ENCODE assay signal across 8 cellular contexts in the genomic region with DNA sequence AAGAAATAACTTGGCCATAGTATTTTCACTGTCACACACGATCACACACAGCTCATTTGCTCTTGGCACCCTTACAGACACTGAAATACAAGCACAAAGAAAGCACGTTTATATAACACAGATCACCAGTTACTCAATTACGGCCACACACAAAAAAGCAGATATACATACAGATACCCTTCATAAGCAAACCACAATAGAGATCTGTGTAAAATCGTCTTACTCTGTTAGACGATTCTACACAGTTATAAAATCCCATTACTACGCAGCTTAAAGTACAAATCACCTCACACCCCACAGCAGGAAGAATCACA. TPM values are rescaled to one million over a fixed set of nuclear protein-coding genes. Genes with fewer than 3 reads are reported as not detected.
A peak's percentile ranks its signal among the peaks of the same experiment; 100 is the strongest.
DNase-seq lines count a peak whose midpoint lies in the region; ATAC-seq and TF ChIP-seq lines count a peak whose summit lies in the region.

No MANE protein-coding gene starts in this region.

- H3K9me3 ChIP-seq in cardiac muscle cell (ENCODE audit: low read depth), result no peaks in the 10 kb centered on the region

- peaks cover 0 to 2% (median 0%) of the 10 kb centered on the region in 3 donors for H3K27me3 Mint-ChIP-seq in immature natural killer cell (ENCODE audit: low read depth in 3 of 3)

- intact Hi-C loops in Right ventricle myocardium inferior (cut with DNase I), result loop anchor here (5.0 to 10.0 kb wide), 3 partner anchors 70 to 163 kb away; a partner anchor contains a TSS

- H3K9me3 Mint-ChIP-seq in activated naive CD4-positive, alpha-beta T cell treated with anti-CD3 and anti-CD28 coated beads, Interleukin-2, amount 50 U/mL, for 72 hours, result peaks cover 9 to 12% of the 10 kb centered on the region in 2 donors
- peaks cover 4 to 8% (median 8%) of the 10 kb centered on the region in 6 donors for H3K9me3 Mint-ChIP-seq in immature natural killer cell

- H3K36me3 ChIP-seq in cardiac muscle cell, result no peaks in the 10 kb centered on the region

- H3K27ac ChIP-seq in cardiac muscle cell (peak overlapping the region; percentile 74), substantia nigra (ENCODE audit: low read depth, low read length, poor library complexity, severe bottlenecking) (peak overlapping the region; percentile 81)

- H3K4me3 ChIP-seq in cardiac muscle cell, result peak overlapping the region; percentile 82

- peaks cover 27 to 51% of the 10 kb centered on the region in 2 donors for H3K4me1 Mint-ChIP-seq in immature natural killer cell

- H3K36me3 Mint-ChIP-seq in activated naive CD4-positive, alpha-beta T cell treated with anti-CD3 and anti-CD28 coated beads, Interleukin-2, amount 50 U/mL, for 72 hours, result peaks cover 28 to 58% of the 10 kb centered on the region in 2 donors
- peaks cover 4 to 19% (median 12%) of the 10 kb centered on the region in 3 donors for H3K36me3 Mint-ChIP-seq in immature natural killer cell

- no peak for TF ChIP-seq CTCF in cardiac muscle cell (IDR thresholded peaks at IDR 0.05; ENCODE audit: low read depth, low read length)

- H3K27ac Mint-ChIP-seq in activated naive CD4-positive, alpha-beta T cell treated with anti-CD3 and anti-CD28 coated beads, Interleukin-2, amount 50 U/mL, for 72 hours, result peak overlapping the region; percentile 92 to 98
- H3K27ac Mint-ChIP-seq in immature natural killer cell, result peak overlapping the region; percentile 90 to 97 (median 94)

- DNase-seq in cardiac muscle cell (ENCODE audit: low read depth in 1 of 2, low spot score in 1 of 2) (no peak), Right ventricle myocardium inferior (ENCODE audit: missing footprints) (no peak), immature natural killer cell (no peak), substantia nigra (lab: John Stamatoyannopoulos, UW) (peak in 1 of 49 donors; percentile 11), occipital lobe (lab: John Stamatoyannopoulos, UW) (no peak), KBM-7 (no peak)
- no peak for DNase-seq in activated naive CD4-positive, alpha-beta T cell treated with anti-CD3 and anti-CD28 coated beads, Interleukin-2, amount 50 U/mL, for 72 hours (ENCODE audit: low spot score in 2 of 2)
- DNase-seq in activated CD4-positive, CD25-positive, alpha-beta regulatory T cell treated with anti-CD3 and anti-CD28 coated beads, Interleukin-2, amount 50 U/mL, for 72 hours, result no peak

- H3K27me3 ChIP-seq in cardiac muscle cell, result peaks cover 3% of the 10 kb centered on the region

- in situ Hi-C loops in KBM-7 (cut with MboI; ENCODE audit: low pct_unique_long_range_greater_than_20kb, low sequenced_read_pairs), result no loop called here

- peaks cover 4% of the 10 kb centered on the region for H3K4me1 ChIP-seq in cardiac muscle cell (ENCODE audit: low read depth)

- H3K4me3 Mint-ChIP-seq in immature natural killer cell, result peak overlapping the region; percentile 94 to 100 (median 97)

- no peak for ATAC-seq in Right ventricle myocardium inferior
- ATAC-seq in activated naive CD4-positive, alpha-beta T cell treated with anti-CD3 and anti-CD28 coated beads, Interleukin-2, amount 50 U/mL, for 72 hours, result no peak

RNA-seq across cellular contexts. Expression of a gene that starts 0.7 kb away (rescaled TPM):
- total RNA-seq in cardiac muscle cell, result 8.7 and 10.3 TPM in 2 replicates
- polyA plus RNA-seq in cardiac muscle cell, result 8.3 and 13.9 TPM in 2 replicates
- total RNA-seq in Right ventricle myocardium inferior, result 11.6 TPM
- total RNA-seq in activated naive CD4-positive, alpha-beta T cell treated with anti-CD3 and anti-CD28 coated beads, Interleukin-2, amount 50 U/mL, for 72 hours, result 10 to 100 TPM in 1 of 2 donors, 1 to 10 TPM in 1; 8.5 to 14.2 TPM
- 10 to 100 TPM; 12.2 to 18.6 (median 13.8) TPM for polyA plus RNA-seq in immature natural killer cell
- total RNA-seq in occipital lobe, result 47.3 TPM
